Comparison of ENCODE assay signal across 1 cellular context in the genomic region with DNA sequence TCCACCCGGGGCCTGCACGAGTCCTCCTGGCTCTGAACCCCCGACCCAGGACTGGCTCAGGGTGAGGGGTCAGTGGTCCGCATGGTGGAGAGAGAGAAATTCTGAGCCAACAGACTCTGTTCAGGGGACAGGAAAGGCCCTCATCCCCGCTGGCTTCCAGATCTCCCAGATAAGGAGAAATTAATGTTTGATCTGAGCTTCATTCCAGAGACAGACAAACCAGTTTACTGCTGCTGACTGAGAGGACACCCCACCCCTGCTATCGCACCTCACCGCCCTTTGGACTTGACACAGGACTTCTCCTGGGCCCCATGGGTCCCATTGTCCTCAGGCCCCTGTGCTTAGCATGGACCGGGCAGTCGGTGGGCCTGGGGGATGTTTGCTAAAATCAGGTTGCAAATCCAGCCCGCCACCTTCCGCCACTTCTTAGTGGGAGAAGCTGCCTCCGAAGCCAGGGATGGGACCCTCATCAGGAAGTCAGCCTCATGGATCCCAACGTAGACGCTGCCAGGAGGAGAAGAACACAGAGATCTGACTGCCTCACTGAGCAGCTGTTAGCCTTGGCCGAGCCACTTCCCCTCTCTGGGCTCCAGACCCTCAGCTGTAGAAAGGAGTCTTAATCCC.
TF ChIP-seq lines count a peak whose summit lies in the region.

No MANE protein-coding gene starts in this region.

TF ChIP-seq in HepG2, 621 proteins besides CTCF, POLR2A, EP300 and RAD21 (continued from another document and continues in another):
- TF ChIP-seq, protein P1, sequence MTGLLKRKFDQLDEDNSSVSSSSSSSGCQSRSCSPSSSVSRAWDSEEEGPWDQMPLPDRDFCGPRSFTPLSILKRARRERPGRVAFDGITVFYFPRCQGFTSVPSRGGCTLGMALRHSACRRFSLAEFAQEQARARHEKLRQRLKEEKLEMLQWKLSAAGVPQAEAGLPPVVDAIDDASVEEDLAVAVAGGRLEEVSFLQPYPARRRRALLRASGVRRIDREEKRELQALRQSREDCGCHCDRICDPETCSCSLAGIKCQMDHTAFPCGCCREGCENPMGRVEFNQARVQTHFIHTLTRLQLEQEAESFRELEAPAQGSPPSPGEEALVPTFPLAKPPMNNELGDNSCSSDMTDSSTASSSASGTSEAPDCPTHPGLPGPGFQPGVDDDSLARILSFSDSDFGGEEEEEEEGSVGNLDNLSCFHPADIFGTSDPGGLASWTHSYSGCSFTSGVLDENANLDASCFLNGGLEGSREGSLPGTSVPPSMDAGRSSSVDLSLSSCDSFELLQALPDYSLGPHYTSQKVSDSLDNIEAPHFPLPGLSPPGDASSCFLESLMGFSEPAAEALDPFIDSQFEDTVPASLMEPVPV (CRISPR knock-in tag; IDR thresholded peaks at IDR 0.05), result no peak
- TF ChIP-seq ESRRA (CRISPR knock-in tag; IDR thresholded peaks at IDR 0.05; ENCODE audit: low read depth) (peak; percentile 74; the same call in 1 of the 2 replicates), ZNF672 (CRISPR knock-in tag; IDR thresholded peaks at IDR 0.05) (no peak), SOX13 (IDR thresholded peaks at IDR 0.05) (peak; percentile 97), SOX13 (CRISPR knock-in tag; conservative IDR thresholded peaks at IDR 0.05 in 1 of 2, IDR thresholded peaks at IDR 0.05 in 1 of 2) (peak in 1 of 2 experiments; percentile 99; a peak in 2 of 4 replicates), ZFP62 (CRISPR knock-in tag; IDR thresholded peaks at IDR 0.05) (no peak), SMYD3 (CRISPR knock-in tag; IDR thresholded peaks at IDR 0.05) (peak; percentile 54; the same call in 1 of the 2 replicates), DMAP1 (CRISPR knock-in tag; IDR thresholded peaks at IDR 0.05) (peak; percentile 68; the same call in 1 of the 2 replicates), ZNF788 (CRISPR knock-in tag; IDR thresholded peaks at IDR 0.05; ENCODE audit: borderline replicate concordance) (peak; percentile 84; the same call in 1 of the 2 replicates), ZNF556 (CRISPR knock-in tag; IDR thresholded peaks at IDR 0.05; ENCODE audit: borderline replicate concordance) (peak; percentile 32; the same call in 1 of the 2 replicates), FOXK1 (CRISPR knock-in tag; IDR thresholded peaks at IDR 0.05; ENCODE audit: borderline replicate concordance, low read depth) (peak; percentile 47; the same call in 1 of the 2 replicates), NFE2 (CRISPR knock-in tag; IDR thresholded peaks at IDR 0.05) (no peak), GFI1 (CRISPR knock-in tag; IDR thresholded peaks at IDR 0.05; ENCODE audit: borderline replicate concordance) (peak; percentile 87), ZFP82 (CRISPR knock-in tag; IDR thresholded peaks at IDR 0.05; ENCODE audit: borderline replicate concordance) (peak; percentile 13; the same call in 1 of the 2 replicates), NONO (IDR thresholded peaks at IDR 0.05) (no peak), NONO (CRISPR knock-in tag; conservative IDR thresholded peaks at IDR 0.05) (peak; percentile 63), ZNF709 (CRISPR knock-in tag; IDR thresholded peaks at IDR 0.05) (0 out of 2 replicates have a peak, but pooled peaks have one; percentile 60), ZNF670 (CRISPR knock-in tag; IDR thresholded peaks at IDR 0.05; ENCODE audit: borderline replicate concordance) (0 out of 2 replicates have a peak, but pooled peaks have one; percentile 71), RFX3 (CRISPR knock-in tag; IDR thresholded peaks at IDR 0.05) (no peak), GABPB1 (CRISPR knock-in tag; IDR thresholded peaks at IDR 0.05) (peak; percentile 33; the same call in 1 of the 2 replicates), RXRA (CRISPR knock-in tag; IDR thresholded peaks at IDR 0.05) (peak; percentile 90), HOXA9 (CRISPR knock-in tag; IDR thresholded peaks at IDR 0.05; ENCODE audit: borderline replicate concordance) (no peak), TBX2 (CRISPR knock-in tag; IDR thresholded peaks at IDR 0.05; ENCODE audit: borderline replicate concordance) (peak; percentile 99), HIVEP1 (CRISPR knock-in tag; IDR thresholded peaks at IDR 0.05) (peak; percentile 62; the same call in 1 of the 2 replicates), ZBTB7B (CRISPR knock-in tag; IDR thresholded peaks at IDR 0.05) (peak; percentile 99), DPF2 (CRISPR knock-in tag; IDR thresholded peaks at IDR 0.05; ENCODE audit: borderline replicate concordance, low read depth) (peak; percentile 85), POGZ (CRISPR knock-in tag; IDR thresholded peaks at IDR 0.05) (peak; percentile 74), RFXAP (CRISPR knock-in tag; IDR thresholded peaks at IDR 0.05; ENCODE audit: borderline replicate concordance) (peak; percentile 52; the same call in 1 of the 2 replicates), POLR2G (IDR thresholded peaks at IDR 0.05; ENCODE audit: low read depth, low read length) (peak; percentile 84), RXRB (CRISPR knock-in tag; IDR thresholded peaks at IDR 0.05; ENCODE audit: borderline replicate concordance) (peak; percentile 87), ZNF34 (CRISPR knock-in tag; IDR thresholded peaks at IDR 0.05; ENCODE audit: borderline replicate concordance) (no peak), ZNF251 (CRISPR knock-in tag; IDR thresholded peaks at IDR 0.05) (no peak), ZMYM3 (CRISPR knock-in tag; IDR thresholded peaks at IDR 0.05) (peak; percentile 69; the same call in 1 of the 2 replicates), ZNF451 (CRISPR knock-in tag; IDR thresholded peaks at IDR 0.05) (no peak; the same call in 1 of the 2 replicates), GATAD2A (CRISPR knock-in tag; IDR thresholded peaks at IDR 0.05) (peak; percentile 92)
- TF ChIP-seq, protein P2, sequence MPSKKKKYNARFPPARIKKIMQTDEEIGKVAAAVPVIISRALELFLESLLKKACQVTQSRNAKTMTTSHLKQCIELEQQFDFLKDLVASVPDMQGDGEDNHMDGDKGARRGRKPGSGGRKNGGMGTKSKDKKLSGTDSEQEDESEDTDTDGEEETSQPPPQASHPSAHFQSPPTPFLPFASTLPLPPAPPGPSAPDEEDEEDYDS (CRISPR knock-in tag; IDR thresholded peaks at IDR 0.05), result peak; percentile 57
- TF ChIP-seq, protein P3, sequence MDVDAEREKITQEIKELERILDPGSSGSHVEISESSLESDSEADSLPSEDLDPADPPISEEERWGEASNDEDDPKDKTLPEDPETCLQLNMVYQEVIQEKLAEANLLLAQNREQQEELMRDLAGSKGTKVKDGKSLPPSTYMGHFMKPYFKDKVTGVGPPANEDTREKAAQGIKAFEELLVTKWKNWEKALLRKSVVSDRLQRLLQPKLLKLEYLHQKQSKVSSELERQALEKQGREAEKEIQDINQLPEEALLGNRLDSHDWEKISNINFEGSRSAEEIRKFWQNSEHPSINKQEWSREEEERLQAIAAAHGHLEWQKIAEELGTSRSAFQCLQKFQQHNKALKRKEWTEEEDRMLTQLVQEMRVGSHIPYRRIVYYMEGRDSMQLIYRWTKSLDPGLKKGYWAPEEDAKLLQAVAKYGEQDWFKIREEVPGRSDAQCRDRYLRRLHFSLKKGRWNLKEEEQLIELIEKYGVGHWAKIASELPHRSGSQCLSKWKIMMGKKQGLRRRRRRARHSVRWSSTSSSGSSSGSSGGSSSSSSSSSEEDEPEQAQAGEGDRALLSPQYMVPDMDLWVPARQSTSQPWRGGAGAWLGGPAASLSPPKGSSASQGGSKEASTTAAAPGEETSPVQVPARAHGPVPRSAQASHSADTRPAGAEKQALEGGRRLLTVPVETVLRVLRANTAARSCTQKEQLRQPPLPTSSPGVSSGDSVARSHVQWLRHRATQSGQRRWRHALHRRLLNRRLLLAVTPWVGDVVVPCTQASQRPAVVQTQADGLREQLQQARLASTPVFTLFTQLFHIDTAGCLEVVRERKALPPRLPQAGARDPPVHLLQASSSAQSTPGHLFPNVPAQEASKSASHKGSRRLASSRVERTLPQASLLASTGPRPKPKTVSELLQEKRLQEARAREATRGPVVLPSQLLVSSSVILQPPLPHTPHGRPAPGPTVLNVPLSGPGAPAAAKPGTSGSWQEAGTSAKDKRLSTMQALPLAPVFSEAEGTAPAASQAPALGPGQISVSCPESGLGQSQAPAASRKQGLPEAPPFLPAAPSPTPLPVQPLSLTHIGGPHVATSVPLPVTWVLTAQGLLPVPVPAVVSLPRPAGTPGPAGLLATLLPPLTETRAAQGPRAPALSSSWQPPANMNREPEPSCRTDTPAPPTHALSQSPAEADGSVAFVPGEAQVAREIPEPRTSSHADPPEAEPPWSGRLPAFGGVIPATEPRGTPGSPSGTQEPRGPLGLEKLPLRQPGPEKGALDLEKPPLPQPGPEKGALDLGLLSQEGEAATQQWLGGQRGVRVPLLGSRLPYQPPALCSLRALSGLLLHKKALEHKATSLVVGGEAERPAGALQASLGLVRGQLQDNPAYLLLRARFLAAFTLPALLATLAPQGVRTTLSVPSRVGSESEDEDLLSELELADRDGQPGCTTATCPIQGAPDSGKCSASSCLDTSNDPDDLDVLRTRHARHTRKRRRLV (CRISPR knock-in tag; IDR thresholded peaks at IDR 0.05), result peak; percentile 8; the same call in 1 of the 2 replicates
- TF ChIP-seq, protein P4, sequence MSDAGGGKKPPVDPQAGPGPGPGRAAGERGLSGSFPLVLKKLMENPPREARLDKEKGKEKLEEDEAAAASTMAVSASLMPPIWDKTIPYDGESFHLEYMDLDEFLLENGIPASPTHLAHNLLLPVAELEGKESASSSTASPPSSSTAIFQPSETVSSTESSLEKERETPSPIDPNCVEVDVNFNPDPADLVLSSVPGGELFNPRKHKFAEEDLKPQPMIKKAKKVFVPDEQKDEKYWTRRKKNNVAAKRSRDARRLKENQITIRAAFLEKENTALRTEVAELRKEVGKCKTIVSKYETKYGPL (CRISPR knock-in tag; IDR thresholded peaks at IDR 0.05), result no peak
- TF ChIP-seq, protein P5, sequence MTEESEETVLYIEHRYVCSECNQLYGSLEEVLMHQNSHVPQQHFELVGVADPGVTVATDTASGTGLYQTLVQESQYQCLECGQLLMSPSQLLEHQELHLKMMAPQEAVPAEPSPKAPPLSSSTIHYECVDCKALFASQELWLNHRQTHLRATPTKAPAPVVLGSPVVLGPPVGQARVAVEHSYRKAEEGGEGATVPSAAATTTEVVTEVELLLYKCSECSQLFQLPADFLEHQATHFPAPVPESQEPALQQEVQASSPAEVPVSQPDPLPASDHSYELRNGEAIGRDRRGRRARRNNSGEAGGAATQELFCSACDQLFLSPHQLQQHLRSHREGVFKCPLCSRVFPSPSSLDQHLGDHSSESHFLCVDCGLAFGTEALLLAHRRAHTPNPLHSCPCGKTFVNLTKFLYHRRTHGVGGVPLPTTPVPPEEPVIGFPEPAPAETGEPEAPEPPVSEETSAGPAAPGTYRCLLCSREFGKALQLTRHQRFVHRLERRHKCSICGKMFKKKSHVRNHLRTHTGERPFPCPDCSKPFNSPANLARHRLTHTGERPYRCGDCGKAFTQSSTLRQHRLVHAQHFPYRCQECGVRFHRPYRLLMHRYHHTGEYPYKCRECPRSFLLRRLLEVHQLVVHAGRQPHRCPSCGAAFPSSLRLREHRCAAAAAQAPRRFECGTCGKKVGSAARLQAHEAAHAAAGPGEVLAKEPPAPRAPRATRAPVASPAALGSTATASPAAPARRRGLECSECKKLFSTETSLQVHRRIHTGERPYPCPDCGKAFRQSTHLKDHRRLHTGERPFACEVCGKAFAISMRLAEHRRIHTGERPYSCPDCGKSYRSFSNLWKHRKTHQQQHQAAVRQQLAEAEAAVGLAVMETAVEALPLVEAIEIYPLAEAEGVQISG (CRISPR knock-in tag; IDR thresholded peaks at IDR 0.05), result peak; percentile 87
- TF ChIP-seq, protein P6, sequence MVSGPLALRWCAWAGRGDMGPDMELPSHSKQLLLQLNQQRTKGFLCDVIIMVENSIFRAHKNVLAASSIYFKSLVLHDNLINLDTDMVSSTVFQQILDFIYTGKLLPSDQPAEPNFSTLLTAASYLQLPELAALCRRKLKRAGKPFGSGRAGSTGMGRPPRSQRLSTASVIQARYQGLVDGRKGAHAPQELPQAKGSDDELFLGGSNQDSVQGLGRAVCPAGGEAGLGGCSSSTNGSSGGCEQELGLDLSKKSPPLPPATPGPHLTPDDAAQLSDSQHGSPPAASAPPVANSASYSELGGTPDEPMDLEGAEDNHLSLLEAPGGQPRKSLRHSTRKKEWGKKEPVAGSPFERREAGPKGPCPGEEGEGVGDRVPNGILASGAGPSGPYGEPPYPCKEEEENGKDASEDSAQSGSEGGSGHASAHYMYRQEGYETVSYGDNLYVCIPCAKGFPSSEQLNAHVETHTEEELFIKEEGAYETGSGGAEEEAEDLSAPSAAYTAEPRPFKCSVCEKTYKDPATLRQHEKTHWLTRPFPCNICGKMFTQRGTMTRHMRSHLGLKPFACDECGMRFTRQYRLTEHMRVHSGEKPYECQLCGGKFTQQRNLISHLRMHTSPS (CRISPR knock-in tag; IDR thresholded peaks at IDR 0.05; ENCODE audit: low read depth), result 0 out of 2 replicates have a peak, but pooled peaks have one; percentile 24
- TF ChIP-seq, protein P7, sequence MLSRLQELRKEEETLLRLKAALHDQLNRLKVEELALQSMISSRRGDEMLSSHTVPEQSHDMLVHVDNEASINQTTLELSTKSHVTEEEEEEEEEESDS (CRISPR knock-in tag; IDR thresholded peaks at IDR 0.05; ENCODE audit: borderline replicate concordance), result 0 out of 2 replicates have a peak, but pooled peaks have one; percentile 64
- TF ChIP-seq, protein P8, sequence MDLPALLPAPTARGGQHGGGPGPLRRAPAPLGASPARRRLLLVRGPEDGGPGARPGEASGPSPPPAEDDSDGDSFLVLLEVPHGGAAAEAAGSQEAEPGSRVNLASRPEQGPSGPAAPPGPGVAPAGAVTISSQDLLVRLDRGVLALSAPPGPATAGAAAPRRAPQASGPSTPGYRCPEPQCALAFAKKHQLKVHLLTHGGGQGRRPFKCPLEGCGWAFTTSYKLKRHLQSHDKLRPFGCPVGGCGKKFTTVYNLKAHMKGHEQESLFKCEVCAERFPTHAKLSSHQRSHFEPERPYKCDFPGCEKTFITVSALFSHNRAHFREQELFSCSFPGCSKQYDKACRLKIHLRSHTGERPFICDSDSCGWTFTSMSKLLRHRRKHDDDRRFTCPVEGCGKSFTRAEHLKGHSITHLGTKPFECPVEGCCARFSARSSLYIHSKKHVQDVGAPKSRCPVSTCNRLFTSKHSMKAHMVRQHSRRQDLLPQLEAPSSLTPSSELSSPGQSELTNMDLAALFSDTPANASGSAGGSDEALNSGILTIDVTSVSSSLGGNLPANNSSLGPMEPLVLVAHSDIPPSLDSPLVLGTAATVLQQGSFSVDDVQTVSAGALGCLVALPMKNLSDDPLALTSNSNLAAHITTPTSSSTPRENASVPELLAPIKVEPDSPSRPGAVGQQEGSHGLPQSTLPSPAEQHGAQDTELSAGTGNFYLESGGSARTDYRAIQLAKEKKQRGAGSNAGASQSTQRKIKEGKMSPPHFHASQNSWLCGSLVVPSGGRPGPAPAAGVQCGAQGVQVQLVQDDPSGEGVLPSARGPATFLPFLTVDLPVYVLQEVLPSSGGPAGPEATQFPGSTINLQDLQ (CRISPR knock-in tag; IDR thresholded peaks at IDR 0.05), result peak; percentile 35; the same call in 1 of the 2 replicates
- TF ChIP-seq, protein P9, sequence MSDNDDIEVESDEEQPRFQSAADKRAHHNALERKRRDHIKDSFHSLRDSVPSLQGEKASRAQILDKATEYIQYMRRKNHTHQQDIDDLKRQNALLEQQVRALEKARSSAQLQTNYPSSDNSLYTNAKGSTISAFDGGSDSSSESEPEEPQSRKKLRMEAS (IDR thresholded peaks at IDR 0.05), result peak; percentile 87
- TF ChIP-seq, protein P10, sequence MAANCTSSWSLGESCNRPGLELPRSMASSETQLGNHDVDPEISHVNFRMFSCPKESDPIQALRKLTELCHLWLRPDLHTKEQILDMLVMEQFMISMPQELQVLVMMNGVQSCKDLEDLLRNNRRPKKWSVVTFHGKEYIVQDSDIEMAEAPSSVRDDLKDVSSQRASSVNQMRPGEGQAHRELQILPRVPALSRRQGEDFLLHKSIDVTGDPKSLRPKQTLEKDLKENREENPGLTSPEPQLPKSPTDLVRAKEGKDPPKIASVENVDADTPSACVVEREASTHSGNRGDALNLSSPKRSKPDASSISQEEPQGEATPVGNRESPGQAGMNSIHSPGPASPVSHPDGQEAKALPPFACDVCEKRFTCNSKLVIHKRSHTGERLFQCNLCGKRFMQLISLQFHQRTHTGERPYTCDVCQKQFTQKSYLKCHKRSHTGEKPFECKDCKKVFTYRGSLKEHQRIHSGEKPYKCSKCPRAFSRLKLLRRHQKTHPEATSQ (CRISPR knock-in tag; IDR thresholded peaks at IDR 0.05; ENCODE audit: borderline replicate concordance), result no peak
